Comparison of ENCODE assay signal across 10 cellular contexts in genomic region chr12:46547421-46548340, GRCh38.
DNase-seq lines count a peak whose midpoint lies in the region; TF ChIP-seq lines count a peak whose summit lies in the region.
"Had no signal": no experiment of that assay in that cellular context is flagged by ENCODE, and none has a peak within 500 bp of the region (broad histone marks: within the 10 kb centered on the region; RNA-seq: fewer than 3 reads in every experiment).

No MANE protein-coding gene starts in this region.

- DNase-seq in EL (peak; percentile 82), LHCN-M2 (ENCODE audit: low read depth) (peak; percentile 61), adipocyte (ENCODE audit: low read depth) (peak; percentile 51), epidermal melanocyte (ENCODE audit: insufficient read length, low spot score) (no peak), NCI-H510A treated with DMSO at 0.1 percent for 48 hours (lab: John Stamatoyannopoulos, UW) (no peak), vagina (ENCODE audit: extremely low spot score in 2 of 2) (no peak)
- DNase-seq in stimulated activated CD4-positive, alpha-beta T cell treated with anti-CD3 and anti-CD28 coated beads, Interleukin-4, amount 100 ng/mL, for 4 hours = no peak
- DNase-seq: substantia nigra, T1000 had no signal

- no peak for TF ChIP-seq POLR2A in vagina (IDR thresholded peaks at IDR 0.05)

- H3K9me3 ChIP-seq in adipocyte (ENCODE audit: control insufficient read depth, low read length) = no peaks in the 10 kb centered on the region
- H3K9me3 ChIP-seq in vagina = no peaks in the 10 kb centered on the region

- no peak overlapping the region for H3K4me3 Mint-ChIP-seq in nephron

- H3K27me3 Mint-ChIP-seq in nephron (ENCODE audit: low read depth) = no peaks in the 10 kb centered on the region

- H3K4me1 ChIP-seq in adipocyte (ENCODE audit: control insufficient read depth, insufficient read depth, low read length) (peaks cover 31% of the 10 kb centered on the region), vagina (peaks cover 24% of the 10 kb centered on the region)

- H3K27ac Mint-ChIP-seq in nephron = peak overlapping the region; percentile 1 to 17 (median 3)

- H3K9ac ChIP-seq in adipocyte (ENCODE audit: low read length) = no peak overlapping the region

- H3K36me3 ChIP-seq in adipocyte (ENCODE audit: control insufficient read depth, insufficient read depth, low read length, severe bottlenecking) (no peaks in the 10 kb centered on the region), vagina (no peaks in the 10 kb centered on the region)

- no peak overlapping the region for H3K27ac ChIP-seq in vagina

- H3K9me3 Mint-ChIP-seq in nephron = peaks cover 20% of the 10 kb centered on the region

- intact Hi-C loops in vagina (cut with DNase I) = no loop called here

- H3K36me3 Mint-ChIP-seq in nephron (ENCODE audit: low read depth) = peaks cover 5% of the 10 kb centered on the region

- peaks cover 41% of the 10 kb centered on the region for H3K4me1 Mint-ChIP-seq in nephron

- H3K4me3 ChIP-seq in adipocyte (ENCODE audit: low read length) = no peak overlapping the region
- no peak overlapping the region for H3K4me3 ChIP-seq in vagina

- H3K27me3 ChIP-seq in adipocyte (replicated peaks; ENCODE audit: control insufficient read depth, insufficient read depth, low read length) (no peaks in the 10 kb centered on the region), vagina (no peaks in the 10 kb centered on the region)

- TF ChIP-seq CTCF in nephron (IDR thresholded peaks at IDR 0.05; ENCODE audit: unreplicated experiment in 3 of 3) (no peak), vagina (IDR thresholded peaks at IDR 0.05) (no peak)

Comparison
In these comparisons a context has a peak if more than half of its experiments do, and no peak if none do; other contexts are left out.
1. DNase-seq: peak in EL (single experiment), LHCN-M2 (single experiment) and adipocyte (single experiment); none in epidermal melanocyte (single experiment), NCI-H510A treated with DMSO at 0.1 percent for 48 hours (single experiment), stimulated activated CD4-positive, alpha-beta T cell treated with anti-CD3 and anti-CD28 coated beads, Interleukin-4, amount 100 ng/mL, for 4 hours (0 of 2) and vagina (0 of 2).